ENCODE assay signal across 9 cellular contexts in the genomic region with DNA sequence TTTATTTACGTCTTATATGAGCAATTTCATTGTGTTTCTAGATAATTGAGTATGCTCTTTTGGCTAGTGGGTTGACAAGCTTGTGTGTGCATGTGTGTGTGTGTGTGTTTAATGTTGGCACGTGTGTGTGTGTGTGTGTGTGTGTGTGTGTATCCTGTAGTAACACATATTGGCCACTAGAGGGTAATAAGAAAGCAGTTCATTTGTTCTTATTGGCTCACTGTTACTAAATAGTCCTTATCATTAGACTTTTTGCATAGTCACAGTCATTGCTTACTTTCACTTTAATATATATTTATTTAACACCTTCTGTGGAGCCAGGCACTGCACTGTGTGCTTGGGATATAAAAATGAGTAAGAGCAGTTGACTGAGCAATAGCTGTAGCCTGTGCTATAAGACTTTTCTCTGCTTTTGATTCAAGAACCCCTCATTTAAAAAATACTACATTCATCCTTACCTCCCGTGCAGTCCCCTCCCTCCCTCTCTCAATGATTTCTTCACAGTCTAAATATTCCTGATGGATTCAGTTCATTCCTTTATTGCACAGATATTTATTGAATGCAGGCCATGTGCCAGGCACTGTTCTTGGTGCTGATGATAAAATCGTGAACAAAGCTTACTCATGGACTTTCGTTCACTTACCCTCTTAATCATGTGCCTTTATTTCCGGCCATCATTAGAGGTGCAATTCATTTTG.
DNase-seq lines count a peak whose midpoint lies in the region; ATAC-seq and TF ChIP-seq lines count a peak whose summit lies in the region.
"Had no signal": no experiment of that assay in that cellular context is flagged by ENCODE, and none has a peak within 500 bp of the region (broad histone marks: within the 10 kb centered on the region; RNA-seq: fewer than 3 reads in every experiment).

No MANE protein-coding gene starts in this region.

- H3K4me3 ChIP-seq in RWPE2 (ENCODE audit: severe bottlenecking) (no peak overlapping the region), endodermal cell (ENCODE audit: low read length) (no peak overlapping the region)
- H3K4me3 ChIP-seq: BLaER1 had no signal

- H3K27me3 Mint-ChIP-seq in endodermal cell (ENCODE audit: insufficient read depth), result no peaks in the 10 kb centered on the region
- H3K27me3 Mint-ChIP-seq in naive thymus-derived CD8-positive, alpha-beta T cell, result no peaks in the 10 kb centered on the region

- H3K27ac ChIP-seq in RWPE2 (ENCODE audit: poor library complexity, severe bottlenecking), result peak overlapping the region; percentile 4
- no peak overlapping the region for H3K27ac ChIP-seq in endodermal cell (ENCODE audit: low read depth, low read length)

- peaks cover 9% of the 10 kb centered on the region for H3K36me3 ChIP-seq in RWPE2 (ENCODE audit: low read depth)
- peaks cover 24% of the 10 kb centered on the region for H3K36me3 ChIP-seq in endodermal cell (ENCODE audit: control insufficient read depth, insufficient read depth, low read length)

- H3K4me1 ChIP-seq in RWPE2 (ENCODE audit: insufficient read depth, poor library complexity, severe bottlenecking), result peaks cover 44% of the 10 kb centered on the region
- peaks cover 4% of the 10 kb centered on the region for H3K4me1 ChIP-seq in endodermal cell (ENCODE audit: control insufficient read depth, insufficient read depth, low read length)

- H3K27me3 ChIP-seq in RWPE2 (ENCODE audit: insufficient read depth, poor library complexity, severe bottlenecking) (no peaks in the 10 kb centered on the region), endodermal cell (ENCODE audit: control insufficient read depth, insufficient read depth, low read length, poor library complexity, severe bottlenecking) (no peaks in the 10 kb centered on the region)
- H3K27me3 ChIP-seq: BLaER1 had no signal

- H3K9me3 ChIP-seq in RWPE2 (ENCODE audit: severe bottlenecking) (no peaks in the 10 kb centered on the region), endodermal cell (ENCODE audit: control insufficient read depth, low read length) (peaks cover 11% of the 10 kb centered on the region)

- no peaks in the 10 kb centered on the region for H3K9me3 Mint-ChIP-seq in endodermal cell
- no peaks in the 10 kb centered on the region for H3K9me3 Mint-ChIP-seq in naive thymus-derived CD8-positive, alpha-beta T cell

- POLR2A ChIA-PET in naive thymus-derived CD8-positive, alpha-beta T cell (lab: Charles Lee), result interaction anchor here (1.0 kb wide), 1 partner anchor 24 kb away, joined by 3 read pairs; no protein-coding TSS in a partner anchor

- peak; percentile 82 for TF ChIP-seq CTCF in RWPE2 (IDR thresholded peaks at IDR 0.05; ENCODE audit: poor library complexity, severe bottlenecking)
- TF ChIP-seq CTCF in endodermal cell (conservative IDR thresholded peaks at IDR 0.05), result peak; percentile 74

- peak; percentile 49 for DNase-seq in NCI-H1105 treated with DMSO at 0.1 percent for 48 hours (lab: John Stamatoyannopoulos, UW)
- no peak for DNase-seq in NCI-H1105 (lab: John Stamatoyannopoulos, UW)
- DNase-seq in RWPE2 (ENCODE audit: low spot score), result no peak
- DNase-seq in endodermal cell, result peak; percentile 62
- DNase-seq in naive thymus-derived CD8-positive, alpha-beta T cell, result peak in 3 of 10 donors; percentile 32 to 47 (median 44)
- DNase-seq in NCI-H2171 (lab: John Stamatoyannopoulos, UW), result no peak

- peak overlapping the region; percentile 75 for H3K27ac Mint-ChIP-seq in endodermal cell
- H3K27ac Mint-ChIP-seq in naive thymus-derived CD8-positive, alpha-beta T cell, result peak overlapping the region; percentile 74 to 95 (median 89)

- no peak overlapping the region for H3K9ac ChIP-seq in endodermal cell (ENCODE audit: extremely low read depth, low read length, poor library complexity, severe bottlenecking)
- H3K9ac ChIP-seq: BLaER1 had no signal

- no peak overlapping the region for H3K4me3 Mint-ChIP-seq in endodermal cell
- H3K4me3 Mint-ChIP-seq in naive thymus-derived CD8-positive, alpha-beta T cell, result peak overlapping the region in 9 of 10 donors; percentile 20 to 76 (median 56)

- H3K4me1 Mint-ChIP-seq in endodermal cell, result peaks cover 42% of the 10 kb centered on the region
- peaks cover 36 to 96% (median 80%) of the 10 kb centered on the region in 4 donors for H3K4me1 Mint-ChIP-seq in naive thymus-derived CD8-positive, alpha-beta T cell

- peak; percentile 42 for ATAC-seq in HG03432 (IDR thresholded peaks at IDR 0.05; ENCODE audit: unreplicated experiment)
- peak; percentile 50 for ATAC-seq in RWPE2 (ENCODE audit: low read depth)
- peak; percentile 31 to 41 for ATAC-seq in naive thymus-derived CD8-positive, alpha-beta T cell
- ATAC-seq in GM18511 (IDR thresholded peaks at IDR 0.05; ENCODE audit: unreplicated experiment), result no peak

- 88 to 90% methylated on average over 4 to 5 of the region's 6 CpGs for WGBS in endodermal cell (ENCODE audit: insufficient coverage in 1 of 2, insufficient read length in 1 of 2), 2 experiments

- H3K36me3 Mint-ChIP-seq in endodermal cell (ENCODE audit: low read depth), result peaks cover 20% of the 10 kb centered on the region
- peaks cover 0 to 16% (median 6%) of the 10 kb centered on the region in 3 donors for H3K36me3 Mint-ChIP-seq in naive thymus-derived CD8-positive, alpha-beta T cell

Comparison
In these comparisons a context has a peak if more than half of its experiments do, and no peak if none do; other contexts are left out.
1. DNase-seq: peak in NCI-H1105 treated with DMSO at 0.1 percent for 48 hours (single experiment) and endodermal cell (single experiment); none in NCI-H1105 (single experiment), RWPE2 (single experiment) and NCI-H2171 (single experiment).